Comparison of ENCODE assay signal across 20 cellular contexts in the genomic region with DNA sequence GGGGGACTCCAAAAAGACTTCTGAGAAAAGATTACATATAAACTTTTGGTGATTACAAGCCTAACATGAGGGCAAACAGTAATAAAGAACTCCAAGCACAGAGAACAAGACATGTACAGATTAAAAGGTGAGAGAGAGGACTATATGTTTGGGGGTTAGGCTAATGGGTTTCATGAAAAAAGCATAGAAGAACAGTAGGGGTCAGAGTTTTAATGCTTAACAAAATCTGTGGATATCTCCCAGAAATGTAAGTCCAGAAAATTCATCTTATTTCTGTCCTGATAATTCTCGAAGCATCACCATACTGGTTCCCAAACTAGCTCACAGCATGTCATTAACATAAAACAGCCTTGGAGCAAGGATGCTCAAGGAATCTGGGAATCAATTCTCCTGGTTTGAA.
A peak's percentile ranks its signal among the peaks of the same experiment; 100 is the strongest.
DNase-seq lines count a peak whose midpoint lies in the region; ATAC-seq and TF ChIP-seq lines count a peak whose summit lies in the region.
"Had no signal": no experiment of that assay in that cellular context is flagged by ENCODE, and none has a peak within 500 bp of the region (broad histone marks: within the 10 kb centered on the region; RNA-seq: fewer than 3 reads in every experiment).

No MANE protein-coding gene starts in this region.

- 0 out of 2 replicates have a peak, but pooled peaks cover 7% of the 10 kb centered on the region for H3K9me3 ChIP-seq in SK-N-SH
- H3K9me3 ChIP-seq in OCI-LY3 (ENCODE audit: insufficient read depth, low read length): 0 out of 2 replicates have a peak, but pooled peaks cover 3% of the 10 kb centered on the region

- H3K9ac ChIP-seq in SK-N-SH: no peak overlapping the region
- H3K9ac ChIP-seq in OCI-LY3 (ENCODE audit: low read length): no peak overlapping the region

- POLR2A ChIA-PET in SK-N-SH (lab: Yijun Ruan, JAX): interaction anchor here (1.0 kb wide), 1 partner anchor 137 kb away, joined by 3 read pairs; a partner anchor contains a TSS

- TF ChIP-seq CTCF in SK-N-SH (IDR thresholded peaks at IDR 0.05) (no peak), OCI-LY3 (IDR thresholded peaks at IDR 0.05; ENCODE audit: low read depth, low read length) (peak; percentile 38)

- no peak overlapping the region for H2AFZ ChIP-seq in SK-N-SH (ENCODE audit: low read depth)
- H2AFZ ChIP-seq in OCI-LY3 (ENCODE audit: low read depth, low read length): no peak overlapping the region

- 61% methylated on average over 1 of the region's 1 CpG for WGBS in SK-N-SH (ENCODE audit: low lambda C conversion rate)

- CTCF ChIA-PET in SK-N-SH (lab: Yijun Ruan, JAX): interaction anchor here (5.1 kb wide), 1 partner anchor 139 kb away, joined by 20 read pairs; a partner anchor contains a TSS

- H3K4me2 ChIP-seq in SK-N-SH (no peak overlapping the region), OCI-LY3 (ENCODE audit: low read length) (no peak overlapping the region)

- no peak for TF ChIP-seq EP300 in SK-N-SH (IDR thresholded peaks at IDR 0.05; ENCODE audit: borderline replicate concordance in 1 of 2, low read depth in 1 of 2, low read length in 1 of 2)

- H3K4me1 ChIP-seq in SK-N-SH (ENCODE audit: control insufficient read depth in 1 of 2, insufficient read depth in 2 of 2, low read depth in 1 of 2, low read length in 1 of 2) (no peaks in the 10 kb centered on the region), OCI-LY3 (ENCODE audit: low read length) (no peaks in the 10 kb centered on the region)
- H3K4me1 ChIP-seq: right atrium auricular region had no signal

- no peaks in the 10 kb centered on the region for H3K9me2 ChIP-seq in SK-N-SH

- H4K20me1 ChIP-seq in SK-N-SH (ENCODE audit: insufficient read depth) (no peaks in the 10 kb centered on the region), OCI-LY3 (ENCODE audit: insufficient read depth, low read length) (no peaks in the 10 kb centered on the region)

- no peaks in the 10 kb centered on the region for H3K79me2 ChIP-seq in SK-N-SH (ENCODE audit: insufficient read depth)
- no peaks in the 10 kb centered on the region for H3K79me2 ChIP-seq in OCI-LY3 (ENCODE audit: low read length)

- no peak for ATAC-seq in SK-N-SH treated with all-trans-retinoic acid at 6 μM for 48 hours
- no peak for ATAC-seq in HG03139 (IDR thresholded peaks at IDR 0.05; ENCODE audit: unreplicated experiment)

- H3F3A ChIP-seq in SK-N-SH (replicated peaks; ENCODE audit: insufficient read depth): no peaks in the 10 kb centered on the region

- H3K36me3 ChIP-seq in SK-N-SH (replicated peaks in 1 of 2; ENCODE audit: control insufficient read depth in 1 of 2, insufficient read depth in 2 of 2, low read length in 1 of 2): no peaks in the 10 kb centered on the region
- H3K36me3 ChIP-seq in OCI-LY3 (replicated peaks; ENCODE audit: low read depth, low read length): no peaks in the 10 kb centered on the region
- H3K36me3 ChIP-seq: right atrium auricular region, thoracic aorta had no signal

- H3K27me3 ChIP-seq in SK-N-SH (ENCODE audit: insufficient read depth) (no peaks in the 10 kb centered on the region), OCI-LY3 (ENCODE audit: low read depth, low read length) (no peaks in the 10 kb centered on the region)
- H3K27me3 ChIP-seq: right atrium auricular region had no signal

- no peak overlapping the region for H3K4me3 ChIP-seq in SK-N-SH (ENCODE audit: low read depth in 2 of 2, low read length in 1 of 2)
- no peak overlapping the region for H3K4me3 ChIP-seq in OCI-LY3 (ENCODE audit: low read length)
- H3K4me3 ChIP-seq: right atrium auricular region, thoracic aorta had no signal

- DNase-seq in SK-N-SH (no peak), fibroblast of gingiva (ENCODE audit: low read depth) (peak; percentile 14), superior temporal gyrus (ENCODE audit: extremely low spot score) (peak; percentile 54), cerebellar cortex (ENCODE audit: low spot score) (no peak), SK-N-DZ (ENCODE audit: low spot score) (no peak)
- DNase-seq: 8988T; activated CD4-positive, CD25-positive, alpha-beta regulatory T cell; activated CD8-positive, alpha-beta memory T cell treated with anti-CD3 and anti-CD28 coated beads for 24 hours; activated naive CD8-positive, alpha-beta T cell treated with anti-CD3 and anti-CD28 coated beads, Interleukin-2, amount 10 ng/mL, durations not matched to agents 7 days and 5 days; NCI-H1092 treated with DMSO at 0.1 percent for 48 hours; NCI-H2107; NCI-H524 treated with DMSO at 0.1 percent for 48 hours; SHP77 treated with DMSO at 0.1 percent for 48 hours; T-helper 2 cell had no signal

- TF ChIP-seq RAD21 in SK-N-SH (IDR thresholded peaks at IDR 0.05; ENCODE audit: low read length): peak; percentile 36; the same call in 1 of the 2 replicates

- H3K27ac ChIP-seq in SK-N-SH (ENCODE audit: low read depth in 2 of 2, low read length in 1 of 2) (no peak overlapping the region), OCI-LY3 (ENCODE audit: low read length) (no peak overlapping the region)
- H3K27ac ChIP-seq: C4-2B, thoracic aorta had no signal

TF ChIP-seq in SK-N-SH, 30 proteins besides CTCF, POLR2A, EP300 and RAD21:
- TF ChIP-seq NRF1 (IDR thresholded peaks at IDR 0.05; ENCODE audit: low read depth, low read length) (no peak), YY1 (IDR thresholded peaks at IDR 0.05; ENCODE audit: low read depth) (no peak)
- TF ChIP-seq, protein P1, sequence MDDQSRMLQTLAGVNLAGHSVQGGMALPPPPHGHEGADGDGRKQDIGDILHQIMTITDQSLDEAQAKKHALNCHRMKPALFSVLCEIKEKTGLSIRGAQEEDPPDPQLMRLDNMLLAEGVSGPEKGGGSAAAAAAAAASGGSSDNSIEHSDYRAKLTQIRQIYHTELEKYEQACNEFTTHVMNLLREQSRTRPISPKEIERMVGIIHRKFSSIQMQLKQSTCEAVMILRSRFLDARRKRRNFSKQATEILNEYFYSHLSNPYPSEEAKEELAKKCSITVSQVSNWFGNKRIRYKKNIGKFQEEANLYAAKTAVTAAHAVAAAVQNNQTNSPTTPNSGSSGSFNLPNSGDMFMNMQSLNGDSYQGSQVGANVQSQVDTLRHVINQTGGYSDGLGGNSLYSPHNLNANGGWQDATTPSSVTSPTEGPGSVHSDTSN (IDR thresholded peaks at IDR 0.05): no peak

TF ChIP-seq in SK-N-SH treated with all-trans-retinoic acid at 6 μM for 48 hours, 23 proteins besides CTCF, POLR2A, EP300 and RAD21:
- no peak for TF ChIP-seq PPARA (CRISPR knock-in tag; IDR thresholded peaks at IDR 0.05; ENCODE audit: borderline replicate concordance)
- TF ChIP-seq ZC3H10 (CRISPR knock-in tag; IDR thresholded peaks at IDR 0.05): no peak

Comparison
In these comparisons a context has a peak if more than half of its experiments do, and no peak if none do; other contexts are left out.
1. DNase-seq: peak in fibroblast of gingiva (single experiment) and superior temporal gyrus (single experiment); none in SK-N-SH (single experiment), cerebellar cortex (single experiment) and SK-N-DZ (single experiment).